ENCODE assay signal across 18 cellular contexts in genomic region chr4:63919636-63920365, GRCh38.
A peak's percentile ranks its signal among the peaks of the same experiment; 100 is the strongest.
DNase-seq lines count a peak whose midpoint lies in the region; ATAC-seq, FAIRE-seq and TF ChIP-seq lines count a peak whose summit lies in the region.
"Had no signal": no experiment of that assay in that cellular context is flagged by ENCODE, and none has a peak within 500 bp of the region (broad histone marks: within the 10 kb centered on the region; RNA-seq: fewer than 3 reads in every experiment).

No MANE protein-coding gene starts in this region.

- H3K4me2 ChIP-seq in GM23338 (no peak overlapping the region), PC-3 (ENCODE audit: low read length) (no peak overlapping the region)
- H3K4me2 ChIP-seq: BLaER1 had no signal

- H3K9me2 ChIP-seq in GM23338 (ENCODE audit: insufficient read depth): no peaks in the 10 kb centered on the region
- H3K9me2 ChIP-seq in PC-3 (replicated peaks; ENCODE audit: low read length): no peaks in the 10 kb centered on the region

- no peak overlapping the region for H3K4me3 Mint-ChIP-seq in GM23338
- H3K4me3 Mint-ChIP-seq: CD14-positive monocyte; CD4-positive, alpha-beta memory T cell; HFFc6 had no signal

- BruUV-seq in PC-3 (replicated peaks; lab: Mats Ljungman, UMichigan): no TSS peak

- no peak for FAIRE-seq in small intestine (lab: Jason Lieb, UNC)
- FAIRE-seq: H54 had no signal

- H3K36me3 ChIP-seq in GM23338 (ENCODE audit: insufficient read depth): no peaks in the 10 kb centered on the region
- H3K36me3 ChIP-seq in PC-3 (ENCODE audit: low read depth, low read length): no peaks in the 10 kb centered on the region
- H3K36me3 ChIP-seq in small intestine (ENCODE audit: control insufficient read depth in 2 of 2, insufficient read depth in 2 of 2, low read length in 2 of 2): no peaks in the 10 kb centered on the region
- H3K36me3 ChIP-seq: BLaER1 had no signal

- H3K36me3 Mint-ChIP-seq in GM23338 (ENCODE audit: low read depth): no peaks in the 10 kb centered on the region
- H3K36me3 Mint-ChIP-seq: CD14-positive monocyte; CD4-positive, alpha-beta memory T cell had no signal

- POLR2A ChIA-PET in PC-3 (lab: Charles Lee; ENCODE audit: unreplicated experiment): no interaction called here

- no peaks in the 10 kb centered on the region for H3K9me3 ChIP-seq in PC-3 (ENCODE audit: low read length)
- no peaks in the 10 kb centered on the region for H3K9me3 ChIP-seq in small intestine (ENCODE audit: control insufficient read depth, low read depth)
- H3K9me3 ChIP-seq: BLaER1 had no signal

- peak overlapping the region; percentile 61 for H2AFZ ChIP-seq in GM23338
- H2AFZ ChIP-seq in PC-3 (ENCODE audit: low read length): no peak overlapping the region

- H3K9ac ChIP-seq in PC-3 (ENCODE audit: low read length): no peak overlapping the region
- H3K9ac ChIP-seq: BLaER1 had no signal

- intact Hi-C loops in PC-3 (cut with micrococcal nuclease): loop anchor here (5.0 kb wide), 2 partner anchors 192 to 618 kb away; no protein-coding TSS in a partner anchor

- DNase-seq in GM23338 (ENCODE audit: low spot score) (no peak), PC-3 (peak; percentile 9), epithelial cell of esophagus (ENCODE audit: low read depth) (peak; percentile 8), islet precursor cell (peak; percentile 79), small intestine (no peak), NCI-H526 (lab: John Stamatoyannopoulos, UW) (no peak)
- DNase-seq: 8988T, DMS153, DMS79 treated with DMSO at 0.1 percent for 48 hours, GF-D8, HFFc6 had no signal

- H3F3A ChIP-seq in GM23338 (replicated peaks; ENCODE audit: low read depth) (no peaks in the 10 kb centered on the region), PC-3 (ENCODE audit: low read length, unreplicated experiment) (no peaks in the 10 kb centered on the region)

- H3K27me3 ChIP-seq in GM23338 (ENCODE audit: insufficient read depth) (no peaks in the 10 kb centered on the region), PC-3 (ENCODE audit: low read length) (no peaks in the 10 kb centered on the region), small intestine (ENCODE audit: control insufficient read depth in 2 of 2, insufficient read depth in 2 of 2, low read length in 2 of 2) (no peaks in the 10 kb centered on the region)
- H3K27me3 ChIP-seq: BLaER1 had no signal

- TF ChIP-seq CTCF in GM23338 (conservative IDR thresholded peaks at IDR 0.05; ENCODE audit: low read depth in 2 of 2) (no peak), PC-3 (conservative IDR thresholded peaks at IDR 0.05; ENCODE audit: low read depth, low read length) (no peak), epithelial cell of esophagus (IDR thresholded peaks at IDR 0.05; ENCODE audit: insufficient read depth, low read depth, low read length, missing control alignments) (no peak)

- H3K4me1 ChIP-seq in GM23338 (ENCODE audit: insufficient read depth) (no peaks in the 10 kb centered on the region), PC-3 (ENCODE audit: insufficient read depth, low read length) (no peaks in the 10 kb centered on the region), small intestine (ENCODE audit: control insufficient read depth in 2 of 2, insufficient read depth in 1 of 2, low read depth in 1 of 2, low read length in 1 of 2) (no peaks in the 10 kb centered on the region)
- H3K4me1 ChIP-seq: BLaER1 had no signal

- H4K20me1 ChIP-seq in GM23338 (replicated peaks; ENCODE audit: insufficient read depth): no peaks in the 10 kb centered on the region
- no peaks in the 10 kb centered on the region for H4K20me1 ChIP-seq in PC-3 (ENCODE audit: low read length)
- H4K20me1 ChIP-seq: BLaER1 had no signal

- 83 to 88% (median 87%) methylated on average over 2 of the region's 2 CpGs for WGBS in small intestine, 3 donors

- ATAC-seq in GM23338 (peak; percentile 52), PC-3 (no peak; the same call in 1 of the 2 replicates), GM21737 (IDR thresholded peaks at IDR 0.05; ENCODE audit: unreplicated experiment) (no peak), HG02759 (IDR thresholded peaks at IDR 0.05; ENCODE audit: unreplicated experiment) (no peak)
- ATAC-seq: HCT116 had no signal

- no peaks in the 10 kb centered on the region for H3K27me3 Mint-ChIP-seq in GM23338 (ENCODE audit: insufficient read depth, low read depth, poor library complexity)
- H3K27me3 Mint-ChIP-seq: CD4-positive, alpha-beta memory T cell had no signal

- no peaks in the 10 kb centered on the region for H3K9me3 Mint-ChIP-seq in GM23338

- no peak overlapping the region; the same call in 1 of the 2 replicates for H3K27ac Mint-ChIP-seq in GM23338
- H3K27ac Mint-ChIP-seq: CD4-positive, alpha-beta memory T cell; HFFc6 had no signal

- H3K4me1 Mint-ChIP-seq in GM23338: peaks cover 6% of the 10 kb centered on the region; the same call in 1 of the 3 replicates
- H3K4me1 Mint-ChIP-seq: CD14-positive monocyte; CD4-positive, alpha-beta memory T cell had no signal

- no peaks in the 10 kb centered on the region for H3K79me2 ChIP-seq in GM23338 (replicated peaks; ENCODE audit: insufficient read depth)
- H3K79me2 ChIP-seq in PC-3 (ENCODE audit: low read length): no peaks in the 10 kb centered on the region

- CTCF ChIA-PET in PC-3 (lab: Charles Lee): no interaction called here

- H3K4me3 ChIP-seq in GM23338 (no peak overlapping the region), PC-3 (ENCODE audit: low read length) (no peak overlapping the region), epithelial cell of esophagus (ENCODE audit: low read length) (no peak overlapping the region), small intestine (ENCODE audit: low read depth in 1 of 2, low read length in 2 of 2) (no peak overlapping the region)
- H3K4me3 ChIP-seq: BLaER1 had no signal

- no peak overlapping the region for H3K27ac ChIP-seq in GM23338 (ENCODE audit: low read depth)
- H3K27ac ChIP-seq in PC-3 (ENCODE audit: low read length): no peak overlapping the region
- H3K27ac ChIP-seq in small intestine (ENCODE audit: low read depth in 1 of 2, low read length in 1 of 2): no peak overlapping the region
- H3K27ac ChIP-seq: BLaER1 had no signal

TF ChIP-seq in GM23338, 12 proteins besides CTCF, POLR2A, EP300 and RAD21:
- TF ChIP-seq CREB1 (CRISPR knock-in tag; IDR thresholded peaks at IDR 0.05; ENCODE audit: low read depth): no peak
- no peak for TF ChIP-seq ZNF462 (CRISPR knock-in tag; IDR thresholded peaks at IDR 0.05)
- no peak for TF ChIP-seq POLR2AphosphoS5 (IDR thresholded peaks at IDR 0.05; ENCODE audit: low read depth)

Comparison
In these comparisons a context has a peak if more than half of its experiments do, and no peak if none do; other contexts are left out.
1. DNase-seq: peak in PC-3 (single experiment), epithelial cell of esophagus (single experiment) and islet precursor cell (single experiment); none in GM23338 (single experiment), small intestine (single experiment) and NCI-H526 (0 of 2).